19 cellular contexts compared by ENCODE assay signal in genomic region chr17:33057564-33057963, GRCh38.
"Had no signal": no experiment of that assay in that cellular context is flagged by ENCODE, and none has a peak within 500 bp of the region (broad histone marks: within the 10 kb centered on the region; RNA-seq: fewer than 3 reads in every experiment).

No MANE protein-coding gene starts in this region.

- H3K36me3 ChIP-seq: ascending aorta, breast epithelium, gastroesophageal sphincter, right lobe of liver, spleen, stomach, upper lobe of right lung had no signal

- ATAC-seq: activated naive CD8-positive, alpha-beta T cell treated with anti-CD3 and anti-CD28 coated beads, Interleukin-2, amount 50 U/mL, for 24 hours; activated T-helper 17 cell treated with anti-CD3 and anti-CD28 coated beads, Interleukin-2, amount 50 U/mL, for 72 hours; effector memory CD8-positive, alpha-beta T cell; gastroesophageal sphincter; right lobe of liver; upper lobe of right lung had no signal

- H3K27ac ChIP-seq: ascending aorta, breast epithelium, gastroesophageal sphincter, right lobe of liver, spleen, stomach, testis, upper lobe of right lung had no signal

- H3K27me3 ChIP-seq: ascending aorta, breast epithelium, right lobe of liver, testis, upper lobe of right lung had no signal

- H3K9me3 ChIP-seq: ascending aorta, breast epithelium, right lobe of liver, testis, upper lobe of right lung had no signal

- DNase-seq: activated CD4-positive, alpha-beta T cell treated with anti-CD3 and anti-CD28 coated beads for 1 hour; activated CD4-positive, alpha-beta T cell treated with anti-CD3 and anti-CD28 coated beads, Interleukin-2, amount 50 U/mL, for 4 hours; activated naive CD4-positive, alpha-beta T cell treated with Interleukin-2 at 50 U/mL for 16 hours; activated naive CD8-positive, alpha-beta T cell treated with anti-CD3 and anti-CD28 coated beads, Interleukin-2, amount 50 U/mL, for 24 hours; activated T-cell treated with anti-CD3 and anti-CD28 coated beads for 4 hours; cerebellar nuclear complex; dermis blood vessel endothelial cell; effector memory CD8-positive, alpha-beta T cell; nephron progenitor cell; occipital lobe; right lobe of liver; spleen; stomach; testis; upper lobe of right lung had no signal

- H3K4me1 ChIP-seq: breast epithelium, gastroesophageal sphincter, right lobe of liver, spleen, stomach, testis, upper lobe of right lung had no signal

- H3K4me3 ChIP-seq: ascending aorta, breast epithelium, gastroesophageal sphincter, right lobe of liver, spleen, stomach, testis, upper lobe of right lung had no signal
